8 cellular contexts compared by ENCODE assay signal in the genomic region with DNA sequence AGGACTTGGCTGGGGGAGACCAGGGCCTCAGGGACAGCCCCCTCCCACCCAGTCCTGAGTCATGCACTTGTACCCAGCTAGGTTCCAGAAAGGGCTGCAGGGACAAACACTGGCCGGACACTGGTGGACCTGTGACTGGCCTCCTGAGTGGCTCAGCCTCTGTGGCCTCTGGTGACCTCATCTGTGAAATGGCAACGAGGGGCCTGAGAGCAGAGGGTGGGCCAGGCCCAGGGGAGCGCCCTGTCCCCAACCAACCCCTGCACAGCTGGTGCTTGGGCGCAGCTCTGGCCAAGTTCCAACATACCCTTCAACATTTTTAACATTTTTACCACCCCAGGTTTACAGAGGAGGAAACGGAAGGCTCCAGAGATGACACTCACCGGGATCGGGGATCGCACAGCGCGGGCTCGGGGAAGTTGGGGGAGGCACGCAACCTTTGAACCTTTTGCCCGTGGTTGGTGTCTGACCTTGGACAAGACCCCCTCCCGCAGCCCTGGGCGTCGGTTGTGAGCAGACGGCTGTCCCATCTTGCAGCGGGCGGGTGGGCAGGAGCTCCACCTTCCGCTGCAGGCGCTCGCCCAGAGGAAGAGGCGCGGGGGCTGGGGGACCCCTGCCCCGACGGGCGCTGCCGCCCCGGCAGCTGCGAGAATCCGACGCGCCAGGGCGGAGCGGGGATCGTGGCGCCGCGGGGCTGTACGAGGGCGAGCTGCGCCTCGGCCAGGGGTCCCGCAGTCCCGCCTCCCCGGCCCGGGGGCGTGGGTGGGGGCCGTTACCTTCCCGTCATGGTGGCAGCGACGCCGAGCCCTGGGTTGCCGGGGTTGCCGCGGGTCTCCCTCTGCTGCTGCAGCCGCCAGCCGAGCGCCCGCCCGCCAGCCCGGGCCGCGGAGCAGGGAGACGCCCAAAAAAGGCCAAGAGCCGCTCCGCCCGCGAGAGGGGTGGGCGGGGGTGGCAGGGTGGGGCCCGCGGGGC. TPM values are rescaled to one million over a fixed set of nuclear protein-coding genes. Genes with fewer than 3 reads are reported as not detected.
DNase-seq lines count a peak whose midpoint lies in the region; ATAC-seq and TF ChIP-seq lines count a peak whose summit lies in the region.

No MANE protein-coding gene starts in this region.

- peak; percentile 56 to 71 for ATAC-seq in lower lobe of right lung
- no peak for ATAC-seq in HG03097 (IDR thresholded peaks at IDR 0.05; ENCODE audit: low FRiP score, unreplicated experiment)
- ATAC-seq in HG02759 (IDR thresholded peaks at IDR 0.05; ENCODE audit: unreplicated experiment) = no peak
- ATAC-seq in GM21786 (IDR thresholded peaks at IDR 0.05; ENCODE audit: unreplicated experiment) = no peak

- no peak for TF ChIP-seq POLR2A in thyroid gland (IDR thresholded peaks at IDR 0.05)

- peak overlapping the region; percentile 58 to 73 for H3K9ac ChIP-seq in colonic mucosa (ENCODE audit: low read depth in 2 of 2, low read length in 2 of 2)

- 20 to 25% methylated on average over 15 to 17 of the region's 72 CpGs for WGBS in thyroid gland, 2 donors

- peaks cover 30% of the 10 kb centered on the region for H3K27me3 ChIP-seq in colonic mucosa
- H3K27me3 ChIP-seq in lower lobe of right lung (ENCODE audit: low read depth) = no peaks in the 10 kb centered on the region
- no peaks in the 10 kb centered on the region for H3K27me3 ChIP-seq in thyroid gland

- H3K9me3 ChIP-seq in colonic mucosa (no peaks in the 10 kb centered on the region), lower lobe of right lung (no peaks in the 10 kb centered on the region), thyroid gland (no peaks in the 10 kb centered on the region)

- no peaks in the 10 kb centered on the region for H3K4me1 ChIP-seq in colonic mucosa
- H3K4me1 ChIP-seq in lower lobe of right lung = peaks cover 42% of the 10 kb centered on the region
- peaks cover 8 to 16% of the 10 kb centered on the region in 2 donors for H3K4me1 ChIP-seq in thyroid gland

- POLR2A ChIA-PET in RWPE1 (lab: Yijun Ruan, JAX; ENCODE audit: low non-redundant PET) = no interaction called here

- CTCF ChIA-PET in RWPE1 (lab: Yijun Ruan, JAX) = interaction anchor here (0.5 to 2.7 kb wide), 7 partner anchors 25 to 166 kb away, joined by 3 to 15 read pairs (median 4); no protein-coding TSS in a partner anchor

- no peak overlapping the region for H3K27ac ChIP-seq in RWPE1
- H3K27ac ChIP-seq in colonic mucosa = peak overlapping the region; percentile 61
- peak overlapping the region; percentile 92 for H3K27ac ChIP-seq in lower lobe of right lung
- H3K27ac ChIP-seq in thyroid gland = peak overlapping the region; percentile 51 to 62 (median 60)

- H3K36me3 ChIP-seq in colonic mucosa (no peaks in the 10 kb centered on the region), lower lobe of right lung (peaks cover 7% of the 10 kb centered on the region), thyroid gland (no peaks in the 10 kb centered on the region)

- intact Hi-C loops in colonic mucosa (cut with DNase I) (no loop called here), lower lobe of right lung (cut with DNase I) (no loop called here), thyroid gland (cut with DNase I) (no loop called here)

- DNase-seq in EH (ENCODE audit: low read depth) (peak; percentile 53), RWPE1 (ENCODE audit: low spot score) (peak; percentile 45), colonic mucosa (no peak), lower lobe of right lung (no peak), thyroid gland (no peak)

- TF ChIP-seq CTCF in RWPE1 (conservative IDR thresholded peaks at IDR 0.05; ENCODE audit: low read depth) = no peak
- TF ChIP-seq CTCF in colonic mucosa (IDR thresholded peaks at IDR 0.05) = no peak
- TF ChIP-seq CTCF in lower lobe of right lung (IDR thresholded peaks at IDR 0.05) = no peak
- no peak for TF ChIP-seq CTCF in thyroid gland (IDR thresholded peaks at IDR 0.05)

- H3K4me3 ChIP-seq in colonic mucosa (peak overlapping the region; percentile 54), lower lobe of right lung (peak overlapping the region; percentile 75), thyroid gland (replicated peaks in 1 of 3) (peak overlapping the region; percentile 22 to 58 (median 33))

RNA-seq across cellular contexts. Expression of a gene that starts 0.8 kb away (rescaled TPM):
- total RNA-seq in colonic mucosa (10 to 100 TPM in 1 of 2 donors, 1 to 10 TPM in 1; 6.6 to 37.2 TPM), lower lobe of right lung (148 TPM), thyroid gland (10 to 100 TPM in 3 of 4 donors, 1 to 10 TPM in 1; 9.1 to 27.8 (median 14.2) TPM)

RNA-seq across cellular contexts. Expression of a gene that starts 26.8 kb away (rescaled TPM):
- total RNA-seq in colonic mucosa = 1 to 10 TPM; 6.0 to 7.5 TPM
- total RNA-seq in lower lobe of right lung = 7.4 TPM
- total RNA-seq in thyroid gland = 10 to 100 TPM; 14.0 to 17.9 (median 16.1) TPM

RNA-seq across cellular contexts. Expression of a gene that starts 28.6 kb away (rescaled TPM):
- total RNA-seq in colonic mucosa (under 1 TPM; 0.16 to 0.20 TPM), lower lobe of right lung (0.18 TPM), thyroid gland (not detected)

Comparison
In these comparisons a context has a peak if more than half of its experiments do, and no peak if none do; other contexts are left out.
1. DNase-seq: peak in EH (single experiment) and RWPE1 (single experiment); none in colonic mucosa (single experiment), lower lobe of right lung (single experiment) and thyroid gland (0 of 2).
2. ATAC-seq: peak in lower lobe of right lung (2 of 2); none in HG03097 (single experiment), HG02759 (single experiment) and GM21786 (single experiment).
3. Peak in every context shown above with its lines, with median percentiles within 50 percentile points of each other: H3K4me3 ChIP-seq.